23 cellular contexts compared by ENCODE assay signal in genomic region chr12:66063976-66064375, GRCh38.
DNase-seq lines count a peak whose midpoint lies in the region; TF ChIP-seq lines count a peak whose summit lies in the region.
"Had no signal": no experiment of that assay in that cellular context is flagged by ENCODE, and none has a peak within 500 bp of the region (broad histone marks: within the 10 kb centered on the region; RNA-seq: fewer than 3 reads in every experiment).

No MANE protein-coding gene starts in this region.

- intact Hi-C loops in A673 (cut with micrococcal nuclease; ENCODE audit: unreplicated experiment) (loop anchor here (10.0 kb wide), 1 partner anchor 209 kb away; no protein-coding TSS in a partner anchor), esophagus squamous epithelium (cut with DNase I) (no loop called here)

- H2AFZ ChIP-seq in fibroblast of lung (ENCODE audit: low read length): no peak overlapping the region
- H2AFZ ChIP-seq in osteoblast (ENCODE audit: low read length): no peak overlapping the region

- WGBS in esophagus squamous epithelium, 2 donors: 72 to 74% methylated on average over 3 of the region's 3 CpGs

- H3K36me3 ChIP-seq in A673 (ENCODE audit: insufficient read depth, low read length, poor library complexity, severe bottlenecking) (no peaks in the 10 kb centered on the region), HEK293 (ENCODE audit: control insufficient read depth in 2 of 2, insufficient read depth in 1 of 2, low read length in 2 of 2) (no peaks in the 10 kb centered on the region), fibroblast of lung (ENCODE audit: control insufficient read depth, insufficient read depth, low read length) (no peaks in the 10 kb centered on the region), osteoblast (ENCODE audit: insufficient read depth, low read length) (no peaks in the 10 kb centered on the region), esophagus squamous epithelium (no peaks in the 10 kb centered on the region)

- CTCF ChIA-PET in A673 (lab: Charles Lee) (interaction anchor here (0.5 kb wide), 1 partner anchor 239 kb away, joined by 5 read pairs; the partner anchor contains the start of gene HMGA2), HEK293 (lab: Yijun Ruan, JAX) (interaction anchor here (0.7 to 1.3 kb wide), 3 partner anchors 10 to 1301 kb away, joined by 3 read pairs; no protein-coding TSS in a partner anchor)

- H3K9ac ChIP-seq in fibroblast of lung (ENCODE audit: insufficient read depth, low read length): no peak overlapping the region

- peaks cover 84% of the 10 kb centered on the region for H3K4me1 ChIP-seq in A673 (ENCODE audit: insufficient read depth, low read length, poor library complexity, severe bottlenecking)
- H3K4me1 ChIP-seq in HEK293 (ENCODE audit: control insufficient read depth, insufficient read depth, low read length): peaks cover 62% of the 10 kb centered on the region
- peaks cover 11% of the 10 kb centered on the region for H3K4me1 ChIP-seq in fibroblast of lung (ENCODE audit: control insufficient read depth, extremely low read depth, insufficient read depth, low read length)
- H3K4me1 ChIP-seq in osteoblast (ENCODE audit: insufficient read depth, low read length): peaks cover 34% of the 10 kb centered on the region
- peaks cover 0 to 4% (median 0%) of the 10 kb centered on the region in 3 donors for H3K4me1 ChIP-seq in esophagus squamous epithelium

- DNase-seq in A673 (ENCODE audit: low spot score) (peak; percentile 55), fibroblast of lung (ENCODE audit: low read depth in 2 of 2) (peak; percentile 8 to 22), osteoblast (ENCODE audit: insufficient read length, low spot score, missing footprints) (peak; percentile 53), DMS79 (lab: John Stamatoyannopoulos, UW) (no peak), NCI-H748 treated with DMSO at 0.1 percent for 48 hours (lab: John Stamatoyannopoulos, UW) (no peak), esophagus squamous epithelium (lab: John Stamatoyannopoulos, UW) (no peak)
- DNase-seq: C1 segment of cervical spinal cord; Caco-2; CD4-positive, alpha-beta memory T cell; EL; GDM1; NCI-H1092; NCI-H1417 treated with DMSO at 0.1 percent for 48 hours; NCI-H187; NCI-H2081 treated with DMSO at 0.1 percent for 48 hours; NCI-H2171 treated with DMSO at 0.1 percent for 48 hours; NCI-H345; NCI-H524 treated with DMSO at 0.1 percent for 48 hours; SHP77 treated with DMSO at 0.1 percent for 48 hours had no signal

- no peak overlapping the region for H3K4me3 ChIP-seq in A673 (ENCODE audit: low read depth, low read length, poor library complexity, severe bottlenecking)
- H3K4me3 ChIP-seq in HEK293 (ENCODE audit: low read depth, low read length): no peak overlapping the region
- no peak overlapping the region for H3K4me3 ChIP-seq in fibroblast of lung (replicated peaks in 1 of 4; ENCODE audit: control extremely low read depth in 1 of 4, insufficient read depth in 1 of 4, low read depth in 3 of 4, low read length in 4 of 4)
- no peak overlapping the region for H3K4me3 ChIP-seq in osteoblast (ENCODE audit: insufficient read depth, low read length)
- no peak overlapping the region for H3K4me3 ChIP-seq in esophagus squamous epithelium
- H3K4me3 ChIP-seq: GM12878 had no signal

- no TSS peak for BruUV-seq in A673 (replicated peaks; lab: Mats Ljungman, UMichigan)

- H3K79me2 ChIP-seq in fibroblast of lung (ENCODE audit: control insufficient read depth, insufficient read depth, low read length) (no peaks in the 10 kb centered on the region), osteoblast (ENCODE audit: insufficient read depth, low read length) (no peaks in the 10 kb centered on the region)

- POLR2A ChIA-PET in A673 (lab: Charles Lee; ENCODE audit: low non-redundant PET) (interaction anchor here (0.6 kb wide), 1 partner anchor 20 kb away, joined by 3 read pairs; no protein-coding TSS in a partner anchor), HEK293 (lab: Yijun Ruan, JAX) (no interaction called here)

- H3K9me3 ChIP-seq in A673 (ENCODE audit: low read depth, low read length, poor library complexity, severe bottlenecking) (no peaks in the 10 kb centered on the region), HEK293 (ENCODE audit: control insufficient read depth, insufficient read depth, low read depth, low read length) (no peaks in the 10 kb centered on the region), fibroblast of lung (ENCODE audit: control insufficient read depth, insufficient read depth, low read depth, low read length) (no peaks in the 10 kb centered on the region), osteoblast (ENCODE audit: low read depth, low read length) (no peaks in the 10 kb centered on the region), esophagus squamous epithelium (no peaks in the 10 kb centered on the region)
- H3K9me3 ChIP-seq: Caco-2 had no signal

- H3K27ac ChIP-seq in A673 (ENCODE audit: low read depth, low read length, poor library complexity, severe bottlenecking) (peak overlapping the region; percentile 99), HEK293 (ENCODE audit: extremely low read depth, low read depth, low read length) (no peak overlapping the region), fibroblast of lung (ENCODE audit: insufficient read depth, low read length) (no peak overlapping the region), osteoblast (ENCODE audit: low read depth, low read length) (no peak overlapping the region), esophagus squamous epithelium (no peak overlapping the region)
- H3K27ac ChIP-seq: HL-60, RWPE1 had no signal

- H3K27me3 ChIP-seq in A673 (replicated peaks; ENCODE audit: insufficient read depth, low read depth, low read length, poor library complexity): no peaks in the 10 kb centered on the region
- no peaks in the 10 kb centered on the region for H3K27me3 ChIP-seq in fibroblast of lung (ENCODE audit: control insufficient read depth, insufficient read depth, low read length)
- H3K27me3 ChIP-seq in osteoblast (ENCODE audit: insufficient read depth, low read length): no peaks in the 10 kb centered on the region
- no peaks in the 10 kb centered on the region for H3K27me3 ChIP-seq in esophagus squamous epithelium

- TF ChIP-seq CTCF in A673 (conservative IDR thresholded peaks at IDR 0.05; ENCODE audit: low read depth, low read length) (no peak), HEK293 (tag by site-specific recombination; IDR thresholded peaks at IDR 0.05) (no peak), fibroblast of lung (conservative IDR thresholded peaks at IDR 0.05 in 1 of 2, IDR thresholded peaks at IDR 0.05 in 1 of 2; ENCODE audit: low read depth in 1 of 2, low read length in 2 of 2) (no peak), osteoblast (IDR thresholded peaks at IDR 0.05; ENCODE audit: extremely low read depth, low read depth, low read length) (no peak), esophagus squamous epithelium (IDR thresholded peaks at IDR 0.05) (no peak)

- H4K20me1 ChIP-seq in fibroblast of lung (ENCODE audit: control insufficient read depth, extremely low read depth, insufficient read depth, low read length) (no peaks in the 10 kb centered on the region), osteoblast (ENCODE audit: insufficient read depth, low read length) (no peaks in the 10 kb centered on the region)

- H3K4me2 ChIP-seq in fibroblast of lung (ENCODE audit: extremely low read depth, insufficient read depth, low read length): no peak overlapping the region
- no peak overlapping the region for H3K4me2 ChIP-seq in osteoblast (ENCODE audit: insufficient read depth, low read length)

- TF ChIP-seq POLR2A in esophagus squamous epithelium (IDR thresholded peaks at IDR 0.05): no peak

TF ChIP-seq in HEK293, 187 proteins besides CTCF, POLR2A, EP300 and RAD21:
- TF ChIP-seq, protein P1, sequence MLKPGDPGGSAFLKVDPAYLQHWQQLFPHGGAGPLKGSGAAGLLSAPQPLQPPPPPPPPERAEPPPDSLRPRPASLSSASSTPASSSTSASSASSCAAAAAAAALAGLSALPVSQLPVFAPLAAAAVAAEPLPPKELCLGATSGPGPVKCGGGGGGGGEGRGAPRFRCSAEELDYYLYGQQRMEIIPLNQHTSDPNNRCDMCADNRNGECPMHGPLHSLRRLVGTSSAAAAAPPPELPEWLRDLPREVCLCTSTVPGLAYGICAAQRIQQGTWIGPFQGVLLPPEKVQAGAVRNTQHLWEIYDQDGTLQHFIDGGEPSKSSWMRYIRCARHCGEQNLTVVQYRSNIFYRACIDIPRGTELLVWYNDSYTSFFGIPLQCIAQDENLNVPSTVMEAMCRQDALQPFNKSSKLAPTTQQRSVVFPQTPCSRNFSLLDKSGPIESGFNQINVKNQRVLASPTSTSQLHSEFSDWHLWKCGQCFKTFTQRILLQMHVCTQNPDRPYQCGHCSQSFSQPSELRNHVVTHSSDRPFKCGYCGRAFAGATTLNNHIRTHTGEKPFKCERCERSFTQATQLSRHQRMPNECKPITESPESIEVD (tag by site-specific recombination; IDR thresholded peaks at IDR 0.05): 0 out of 2 replicates have a peak, but pooled peaks have one; percentile 41
- TF ChIP-seq WT1 (tag by site-specific recombination; IDR thresholded peaks at IDR 0.05): no peak
TF ChIP-seq in HEK293: peak in this region for 1.

Comparison
In these comparisons a context has a peak if more than half of its experiments do, and no peak if none do; other contexts are left out.
1. DNase-seq: peak in A673 (single experiment), fibroblast of lung (2 of 2) and osteoblast (single experiment); none in DMS79 (single experiment), NCI-H748 treated with DMSO at 0.1 percent for 48 hours (single experiment) and esophagus squamous epithelium (single experiment).